14 cellular contexts compared by ENCODE assay signal in the genomic region with DNA sequence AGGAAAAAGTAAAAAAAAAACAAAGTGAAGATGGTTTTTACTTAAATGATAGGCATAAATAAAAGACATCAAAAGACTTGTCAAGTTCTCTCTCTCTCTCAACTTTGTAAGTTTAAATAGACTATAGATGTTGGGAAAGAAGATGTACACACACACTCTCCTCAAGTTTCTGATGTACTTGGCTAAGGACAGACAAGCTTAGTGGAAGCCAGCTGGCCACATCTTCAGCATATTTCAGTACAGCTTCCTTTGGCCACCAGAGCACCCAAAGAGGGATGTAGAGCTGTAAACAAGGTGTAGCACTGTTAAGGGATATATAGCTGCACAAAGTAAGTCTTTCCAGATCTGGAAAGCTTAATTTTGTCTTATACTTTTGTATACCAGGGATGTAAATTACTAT.
DNase-seq lines count a peak whose midpoint lies in the region; TF ChIP-seq lines count a peak whose summit lies in the region.
"Had no signal": no experiment of that assay in that cellular context is flagged by ENCODE, and none has a peak within 500 bp of the region (broad histone marks: within the 10 kb centered on the region; RNA-seq: fewer than 3 reads in every experiment).

No MANE protein-coding gene starts in this region.

- H3K4me2 ChIP-seq in osteoblast (ENCODE audit: insufficient read depth, low read length): no peak overlapping the region
- H3K4me2 ChIP-seq: A549 had no signal

- no peak overlapping the region for H2AFZ ChIP-seq in osteoblast (ENCODE audit: low read length)

- H3K27me3 ChIP-seq in AG04450 (ENCODE audit: control insufficient read depth, insufficient read depth, low read length): no peaks in the 10 kb centered on the region
- H3K27me3 ChIP-seq in osteoblast (ENCODE audit: insufficient read depth, low read length): no peaks in the 10 kb centered on the region

- H3K27ac ChIP-seq in AG04450 (ENCODE audit: low read depth, low read length) (no peak overlapping the region), osteoblast (ENCODE audit: low read depth, low read length) (no peak overlapping the region)
- H3K27ac ChIP-seq: A549 had no signal

- H3K4me3 ChIP-seq in AG04450 (ENCODE audit: low read depth, low read length) (no peak overlapping the region), osteoblast (ENCODE audit: insufficient read depth, low read length) (no peak overlapping the region)
- H3K4me3 ChIP-seq: A549 had no signal

- POLR2A ChIA-PET in AG04450 (lab: Yijun Ruan, JAX): interaction anchor here (0.7 kb wide), 1 partner anchor 737 kb away, joined by 7 read pairs; no protein-coding TSS in a partner anchor

- no peaks in the 10 kb centered on the region for H3K79me2 ChIP-seq in osteoblast (ENCODE audit: insufficient read depth, low read length)

- DNase-seq in AG04450 (ENCODE audit: low read depth, low spot score): peak; percentile 43
- DNase-seq in HCEC 1CT: peak; percentile 8
- DNase-seq in fibroblast of peridontal ligament (ENCODE audit: extremely low read depth): peak; percentile 81
- DNase-seq in osteoblast (ENCODE audit: insufficient read length, low spot score, missing footprints): peak; percentile 3
- no peak for DNase-seq in NCI-H1105 treated with DMSO at 0.1 percent for 48 hours (lab: John Stamatoyannopoulos, UW)
- DNase-seq in activated CD4-positive, alpha-beta T cell treated with anti-CD3 and anti-CD28 coated beads for 48 hours: no peak
- no peak for DNase-seq in activated CD8-positive, alpha-beta memory T cell treated with anti-CD3 and anti-CD28 coated beads, Interleukin-2, amount 50 U/mL, for 48 hours
- DNase-seq: CD4-positive, CD25-positive, alpha-beta regulatory T cell; DMS79; Karpas-422; NCI-H1930; NCI-H510A; NCI-H82 had no signal

- TF ChIP-seq CTCF in AG04450 (IDR thresholded peaks at IDR 0.05; ENCODE audit: low read depth, low read length) (0 out of 2 replicates have a peak, but pooled peaks have one; percentile 12), osteoblast (IDR thresholded peaks at IDR 0.05; ENCODE audit: extremely low read depth, low read depth, low read length) (no peak)

- CTCF ChIA-PET in AG04450 (lab: Charles Lee): interaction anchor here (0.5 to 3.7 kb wide), 5 partner anchors 17 to 394 kb away, joined by 3 to 16 read pairs (median 3); no protein-coding TSS in a partner anchor

- H3K4me1 ChIP-seq in osteoblast (ENCODE audit: insufficient read depth, low read length): peaks cover 8% of the 10 kb centered on the region
- H3K4me1 ChIP-seq: A549 had no signal

- no peaks in the 10 kb centered on the region for H3K36me3 ChIP-seq in osteoblast (ENCODE audit: insufficient read depth, low read length)

- no peaks in the 10 kb centered on the region for H4K20me1 ChIP-seq in osteoblast (ENCODE audit: insufficient read depth, low read length)

- H3K9me3 ChIP-seq in AG04450 (ENCODE audit: control insufficient read depth, insufficient read depth, low read length): no peaks in the 10 kb centered on the region
- H3K9me3 ChIP-seq in osteoblast (ENCODE audit: low read depth, low read length): no peaks in the 10 kb centered on the region
- H3K9me3 ChIP-seq: A549 had no signal

Comparison
In these comparisons a context has a peak if more than half of its experiments do, and no peak if none do; other contexts are left out.
1. DNase-seq: peak in AG04450 (single experiment), HCEC 1CT (single experiment), fibroblast of peridontal ligament (single experiment) and osteoblast (single experiment); none in NCI-H1105 treated with DMSO at 0.1 percent for 48 hours (single experiment), activated CD4-positive, alpha-beta T cell treated with anti-CD3 and anti-CD28 coated beads for 48 hours (single experiment) and activated CD8-positive, alpha-beta memory T cell treated with anti-CD3 and anti-CD28 coated beads, Interleukin-2, amount 50 U/mL, for 48 hours (single experiment).